ENCODE assay signal across 1 cellular context in genomic region chr1:208431721-208432120, GRCh38.
TF ChIP-seq lines count a peak whose summit lies in the region.

No MANE protein-coding gene starts in this region.

TF ChIP-seq in HepG2, 621 proteins besides CTCF, POLR2A, EP300 and RAD21 (continued from another document):
- TF ChIP-seq USF2 (IDR thresholded peaks at IDR 0.05; ENCODE audit: low read depth, low read length) (no peak), USF2 (CRISPR knock-in tag; IDR thresholded peaks at IDR 0.05; ENCODE audit: borderline replicate concordance) (no peak), REXO4 (CRISPR knock-in tag; IDR thresholded peaks at IDR 0.05; ENCODE audit: borderline replicate concordance) (no peak), NFATC3 (CRISPR knock-in tag; IDR thresholded peaks at IDR 0.05) (no peak), ZNF383 (CRISPR knock-in tag; IDR thresholded peaks at IDR 0.05; ENCODE audit: borderline replicate concordance) (no peak), KLF12 (CRISPR knock-in tag; IDR thresholded peaks at IDR 0.05; ENCODE audit: borderline replicate concordance) (no peak), BORCS8-MEF2B (CRISPR knock-in tag; IDR thresholded peaks at IDR 0.05) (no peak), TARDBP (CRISPR knock-in tag; IDR thresholded peaks at IDR 0.05) (no peak), TEAD3 (CRISPR knock-in tag; optimal IDR thresholded peaks at IDR 0.05; ENCODE audit: borderline replicate concordance) (no peak)
- TF ChIP-seq, protein P1, sequence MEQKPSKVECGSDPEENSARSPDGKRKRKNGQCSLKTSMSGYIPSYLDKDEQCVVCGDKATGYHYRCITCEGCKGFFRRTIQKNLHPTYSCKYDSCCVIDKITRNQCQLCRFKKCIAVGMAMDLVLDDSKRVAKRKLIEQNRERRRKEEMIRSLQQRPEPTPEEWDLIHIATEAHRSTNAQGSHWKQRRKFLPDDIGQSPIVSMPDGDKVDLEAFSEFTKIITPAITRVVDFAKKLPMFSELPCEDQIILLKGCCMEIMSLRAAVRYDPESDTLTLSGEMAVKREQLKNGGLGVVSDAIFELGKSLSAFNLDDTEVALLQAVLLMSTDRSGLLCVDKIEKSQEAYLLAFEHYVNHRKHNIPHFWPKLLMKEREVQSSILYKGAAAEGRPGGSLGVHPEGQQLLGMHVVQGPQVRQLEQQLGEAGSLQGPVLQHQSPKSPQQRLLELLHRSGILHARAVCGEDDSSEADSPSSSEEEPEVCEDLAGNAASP (CRISPR knock-in tag; IDR thresholded peaks at IDR 0.05; ENCODE audit: borderline replicate concordance) = no peak
